Comparison of ENCODE assay signal across 8 cellular contexts in the genomic region with DNA sequence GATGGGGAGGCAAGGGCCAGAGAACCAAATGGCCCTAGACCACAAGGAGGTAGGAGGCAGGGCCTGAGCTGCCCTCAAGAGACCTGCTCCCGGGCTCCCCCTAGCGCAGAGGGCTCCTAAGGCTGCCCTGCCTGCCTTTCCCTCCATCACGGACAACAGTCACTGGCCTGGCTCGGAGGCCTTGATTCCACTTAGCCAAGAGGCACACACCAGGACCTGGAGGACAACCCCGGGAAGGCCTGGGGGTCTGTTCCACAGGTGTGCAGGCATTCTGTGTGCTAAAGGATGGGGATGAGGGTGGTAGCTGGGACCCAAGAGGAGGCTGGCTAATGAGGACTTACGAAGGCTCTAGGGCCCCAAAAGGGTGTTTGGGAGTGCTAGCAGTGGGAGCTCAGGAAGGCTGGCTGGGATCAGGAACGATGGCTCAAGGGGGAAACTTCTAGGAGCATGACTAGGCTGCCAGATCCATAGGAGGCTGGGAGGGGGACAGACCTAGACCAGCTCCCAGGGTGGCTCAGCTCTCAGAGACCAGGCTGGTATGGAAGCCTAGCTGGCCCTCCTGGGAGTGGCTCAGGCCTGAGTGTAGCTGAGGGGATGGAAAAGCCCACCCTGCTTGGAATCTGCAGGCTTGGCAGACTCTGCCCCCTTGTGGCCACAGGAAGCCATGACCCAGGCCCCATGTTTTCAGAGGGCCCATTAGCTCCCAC. TPM values are rescaled to one million over a fixed set of nuclear protein-coding genes. Genes with fewer than 3 reads are reported as not detected.
DNase-seq lines count a peak whose midpoint lies in the region; ATAC-seq and TF ChIP-seq lines count a peak whose summit lies in the region.

No MANE protein-coding gene starts in this region.

- H3K9me3 ChIP-seq in CD4-positive, alpha-beta T cell (ENCODE audit: control insufficient read depth, low read length) = no peaks in the 10 kb centered on the region
- no peaks in the 10 kb centered on the region for H3K9me3 ChIP-seq in fibroblast of lung (ENCODE audit: control insufficient read depth, insufficient read depth, low read depth, low read length)
- H3K9me3 ChIP-seq in upper lobe of right lung = no peaks in the 10 kb centered on the region

- H3K4me3 ChIP-seq in fibroblast of lung (replicated peaks in 1 of 4; ENCODE audit: control extremely low read depth in 1 of 4, insufficient read depth in 1 of 4, low read depth in 3 of 4, low read length in 4 of 4) = no peak overlapping the region
- H3K4me3 ChIP-seq in upper lobe of right lung = peak overlapping the region; percentile 46

- peaks cover 36% of the 10 kb centered on the region for H3K27me3 Mint-ChIP-seq in CD4-positive, alpha-beta T cell
- H3K27me3 Mint-ChIP-seq in nephron (ENCODE audit: low read depth) = peaks cover 45% of the 10 kb centered on the region

- H3K27me3 ChIP-seq in CD4-positive, alpha-beta T cell (ENCODE audit: control insufficient read depth, insufficient read depth, low read length) = peaks cover 41% of the 10 kb centered on the region
- H3K27me3 ChIP-seq in fibroblast of lung (ENCODE audit: control insufficient read depth, insufficient read depth, low read length) = no peaks in the 10 kb centered on the region
- H3K27me3 ChIP-seq in upper lobe of right lung = peaks cover 21% of the 10 kb centered on the region

- DNase-seq in CD4-positive, alpha-beta T cell = peak in 9 of 10 experiments; percentile 18 to 54 (median 33)
- peak; percentile 75 for DNase-seq in HT1080 (ENCODE audit: low read depth)
- DNase-seq in NOMO-1 (lab: John Stamatoyannopoulos, UW; ENCODE audit: unreplicated experiment in 2 of 2) = peak; percentile 58 to 62
- peak; percentile 52 for DNase-seq in activated T-cell treated with anti-CD3 and anti-CD28 coated beads for 48 hours (ENCODE audit: low read depth)
- DNase-seq in fibroblast of lung (ENCODE audit: low read depth in 2 of 2) = peak; percentile 50 to 66
- peak; percentile 87 for DNase-seq in upper lobe of right lung

- H3K36me3 Mint-ChIP-seq in CD4-positive, alpha-beta T cell (ENCODE audit: low read depth) = no peaks in the 10 kb centered on the region
- H3K36me3 Mint-ChIP-seq in nephron (ENCODE audit: low read depth) = no peaks in the 10 kb centered on the region

- H3K4me1 ChIP-seq in fibroblast of lung (ENCODE audit: control insufficient read depth, extremely low read depth, insufficient read depth, low read length) (peaks cover 9% of the 10 kb centered on the region), upper lobe of right lung (peaks cover 23% of the 10 kb centered on the region)

- H3K36me3 ChIP-seq in fibroblast of lung (ENCODE audit: control insufficient read depth, insufficient read depth, low read length) (no peaks in the 10 kb centered on the region), upper lobe of right lung (no peaks in the 10 kb centered on the region)

- CTCF ChIA-PET in CD4-positive, alpha-beta T cell (lab: Charles Lee) = interaction anchor here (0.5 to 3.3 kb wide), 16 partner anchors 9 to 850 kb away, joined by 3 to 24 read pairs (median 5); partner anchors contain the start of genes ATP6V0B, CCDC24, IPO13 and SLC6A9

- no peak overlapping the region for H2AFZ ChIP-seq in fibroblast of lung (ENCODE audit: low read length)

- peak; percentile 65 for ATAC-seq in CD4-positive, alpha-beta T cell (ENCODE audit: poor library complexity)
- ATAC-seq in upper lobe of right lung = peak; percentile 81
- no peak for ATAC-seq in HG02678 (IDR thresholded peaks at IDR 0.05; ENCODE audit: unreplicated experiment)

- no peak overlapping the region for H3K27ac Mint-ChIP-seq in CD4-positive, alpha-beta T cell
- peak overlapping the region in 2 of 3 experiments; percentile 17 to 55 for H3K27ac Mint-ChIP-seq in nephron

- no peaks in the 10 kb centered on the region for H3K79me2 ChIP-seq in fibroblast of lung (ENCODE audit: control insufficient read depth, insufficient read depth, low read length)

- no peaks in the 10 kb centered on the region for H4K20me1 ChIP-seq in fibroblast of lung (ENCODE audit: control insufficient read depth, extremely low read depth, insufficient read depth, low read length)

- H3K4me3 Mint-ChIP-seq in CD4-positive, alpha-beta T cell = peak overlapping the region; percentile 48
- peak overlapping the region; percentile 63 to 80 (median 72) for H3K4me3 Mint-ChIP-seq in nephron

- H3K4me2 ChIP-seq in fibroblast of lung (ENCODE audit: extremely low read depth, insufficient read depth, low read length) = no peak overlapping the region

- no peak overlapping the region for H3K27ac ChIP-seq in CD4-positive, alpha-beta T cell (ENCODE audit: low read depth, low read length)
- H3K27ac ChIP-seq in fibroblast of lung (ENCODE audit: insufficient read depth, low read length) (no peak overlapping the region), upper lobe of right lung (no peak overlapping the region)

- peak; percentile 68 for TF ChIP-seq CTCF in CD4-positive, alpha-beta T cell (IDR thresholded peaks at IDR 0.05)
- peak; percentile 75 to 92 for TF ChIP-seq CTCF in fibroblast of lung (conservative IDR thresholded peaks at IDR 0.05 in 1 of 2, IDR thresholded peaks at IDR 0.05 in 1 of 2; ENCODE audit: low read depth in 1 of 2, low read length in 2 of 2)
- TF ChIP-seq CTCF in nephron (IDR thresholded peaks at IDR 0.05; ENCODE audit: unreplicated experiment in 3 of 3) = peak; percentile 90 to 93 (median 90)
- peak; percentile 81 for TF ChIP-seq CTCF in upper lobe of right lung (IDR thresholded peaks at IDR 0.05)

- no peaks in the 10 kb centered on the region for H3K9me3 Mint-ChIP-seq in CD4-positive, alpha-beta T cell
- H3K9me3 Mint-ChIP-seq in nephron = no peaks in the 10 kb centered on the region

- POLR2A ChIA-PET in CD4-positive, alpha-beta T cell (lab: Charles Lee) = interaction anchor here (1.6 kb wide), 1 partner anchor 36 kb away, joined by 4 read pairs; the partner anchor contains the start of gene DPH2

- peaks cover 15% of the 10 kb centered on the region for H3K4me1 Mint-ChIP-seq in CD4-positive, alpha-beta T cell (ENCODE audit: low read depth)
- H3K4me1 Mint-ChIP-seq in nephron = peaks cover 16% of the 10 kb centered on the region

- H3K9ac ChIP-seq in fibroblast of lung (ENCODE audit: insufficient read depth, low read length) = no peak overlapping the region

- intact Hi-C loops in CD4-positive, alpha-beta T cell (cut with DNase I, micrococcal nuclease) = loop anchor here (1.0 to 10.0 kb wide), 5 partner anchors 113 to 710 kb away; no protein-coding TSS in a partner anchor
- intact Hi-C loops in upper lobe of right lung (cut with DNase I) = no loop called here

RNA-seq across cellular contexts. Expression of gene ARTN, which starts 0.8 kb away (rescaled TPM):
- total RNA-seq in CD4-positive, alpha-beta T cell = 1 to 10 TPM in 1 of 2 experiments, under 1 TPM in 1; 0.55 to 1.3 TPM
- total RNA-seq in HT1080 (2014; rRNA removed; shearing (Covaris generic)) = 0.32 TPM in 1 of 2 replicates, not detected in the other
- polyA plus RNA-seq in HT1080 (2015; cell fraction: cytosol; rRNA removed) = 0.37 and 1.2 TPM in 2 replicates
- 1.4 and 2.1 TPM in 2 replicates for polyA plus RNA-seq in HT1080 (2015; cell fraction: nucleus; rRNA removed)
- total RNA-seq in fibroblast of lung = 0.50 TPM in 1 of 2 replicates, not detected in the other
- polyA plus RNA-seq in fibroblast of lung = 0.06 TPM in 1 of 2 replicates, not detected in the other
- polyA plus RNA-seq in fibroblast of lung (2012) = 0.21 and 0.27 TPM in 2 replicates
- not detected in 2 replicates for polyA minus RNA-seq in fibroblast of lung (ENCODE audit: low replicate concordance)
- 0.43 TPM for total RNA-seq in upper lobe of right lung

RNA-seq across cellular contexts. Expression of gene IPO13, which starts 12.3 kb away (rescaled TPM):
- total RNA-seq in CD4-positive, alpha-beta T cell = 1 to 10 TPM; 6.3 to 7.4 TPM
- 26.6 and 28.3 TPM in 2 replicates for total RNA-seq in HT1080 (2014; rRNA removed; shearing (Covaris generic))
- 12.5 TPM in 2 replicates for polyA plus RNA-seq in HT1080 (2015; cell fraction: cytosol; rRNA removed)
- polyA plus RNA-seq in HT1080 (2015; cell fraction: nucleus; rRNA removed) = 26.4 and 32.1 TPM in 2 replicates
- total RNA-seq in fibroblast of lung (13.1 and 18.5 TPM in 2 replicates), upper lobe of right lung (24.9 TPM)
- 12.8 and 19.1 TPM in 2 replicates for polyA plus RNA-seq in fibroblast of lung
- polyA plus RNA-seq in fibroblast of lung (2012) = 16.7 and 20.3 TPM in 2 replicates
- 115 and 130 TPM in 2 replicates for polyA minus RNA-seq in fibroblast of lung (ENCODE audit: low replicate concordance)

RNA-seq across cellular contexts. Expression of gene DPH2, which starts 35.4 kb away (rescaled TPM):
- 10 to 100 TPM; 10.3 to 12.0 TPM for total RNA-seq in CD4-positive, alpha-beta T cell
- 91.4 and 100 TPM in 2 replicates for total RNA-seq in HT1080 (2014; rRNA removed; shearing (Covaris generic))
- polyA plus RNA-seq in HT1080 (2015; cell fraction: cytosol; rRNA removed) = 47.5 and 54.8 TPM in 2 replicates
- 134 and 144 TPM in 2 replicates for polyA plus RNA-seq in HT1080 (2015; cell fraction: nucleus; rRNA removed)
- total RNA-seq in fibroblast of lung (9.1 and 12.8 TPM in 2 replicates), upper lobe of right lung (18.8 TPM)
- 11.2 and 17.5 TPM in 2 replicates for polyA plus RNA-seq in fibroblast of lung
- polyA plus RNA-seq in fibroblast of lung (2012) = 10.7 and 15.7 TPM in 2 replicates
- 38.1 and 39.7 TPM in 2 replicates for polyA minus RNA-seq in fibroblast of lung (ENCODE audit: low replicate concordance)

RNA-seq across cellular contexts. Expression of gene ATP6V0B, which starts 40.3 kb away (rescaled TPM):
- total RNA-seq in CD4-positive, alpha-beta T cell = 10 to 100 TPM; 42.9 to 47.0 TPM
- total RNA-seq in HT1080 (2014; rRNA removed; shearing (Covaris generic)) = 176 and 229 TPM in 2 replicates
- polyA plus RNA-seq in HT1080 (2015; cell fraction: cytosol; rRNA removed) = 138 and 168 TPM in 2 replicates
- 83.7 and 107 TPM in 2 replicates for polyA plus RNA-seq in HT1080 (2015; cell fraction: nucleus; rRNA removed)
- total RNA-seq in fibroblast of lung (102 and 121 TPM in 2 replicates), upper lobe of right lung (191 TPM)
- 83.5 and 89.0 TPM in 2 replicates for polyA plus RNA-seq in fibroblast of lung
- 57.6 and 91.7 TPM in 2 replicates for polyA plus RNA-seq in fibroblast of lung (2012)
- 203 and 207 TPM in 2 replicates for polyA minus RNA-seq in fibroblast of lung (ENCODE audit: low replicate concordance)

RNA-seq across cellular contexts. Expression of gene B4GALT2, which starts 44.6 kb away (rescaled TPM):
- under 1 TPM; 0.22 to 0.34 TPM for total RNA-seq in CD4-positive, alpha-beta T cell
- total RNA-seq in HT1080 (2014; rRNA removed; shearing (Covaris generic)) = 119 and 133 TPM in 2 replicates
- 82.9 and 108 TPM in 2 replicates for polyA plus RNA-seq in HT1080 (2015; cell fraction: cytosol; rRNA removed)
- 54.3 and 60.5 TPM in 2 replicates for polyA plus RNA-seq in HT1080 (2015; cell fraction: nucleus; rRNA removed)
- total RNA-seq in fibroblast of lung (46.0 and 55.0 TPM in 2 replicates), upper lobe of right lung (23.8 TPM)
- polyA plus RNA-seq in fibroblast of lung = 40.6 and 40.7 TPM in 2 replicates
- 81.3 and 83.0 TPM in 2 replicates for polyA plus RNA-seq in fibroblast of lung (2012)
- 130 and 150 TPM in 2 replicates for polyA minus RNA-seq in fibroblast of lung (ENCODE audit: low replicate concordance)

Comparison
In these comparisons a context has a peak if more than half of its experiments do, and no peak if none do; other contexts are left out.
1. DNase-seq: peak in every context shown above with its lines; median percentile 87 in upper lobe of right lung; 75 in HT1080; 60 in NOMO-1; 58 in fibroblast of lung; 52 in activated T-cell treated with anti-CD3 and anti-CD28 coated beads for 48 hours; 33 in CD4-positive, alpha-beta T cell.